10 cellular contexts compared by ENCODE assay signal in genomic region chr14:91144425-91145145, GRCh38. TPM values are rescaled to one million over a fixed set of nuclear protein-coding genes. Genes with fewer than 3 reads are reported as not detected.
DNase-seq lines count a peak whose midpoint lies in the region; ATAC-seq and TF ChIP-seq lines count a peak whose summit lies in the region.
"Had no signal": no experiment of that assay in that cellular context is flagged by ENCODE, and none has a peak within 500 bp of the region (broad histone marks: within the 10 kb centered on the region; RNA-seq: fewer than 3 reads in every experiment).

No MANE protein-coding gene starts in this region.

- no peak for DNase-seq in GM23338 (ENCODE audit: low spot score)
- DNase-seq in foreskin fibroblast = peak; percentile 76 to 86
- DNase-seq in renal cortical epithelial cell (ENCODE audit: low read depth) = peak; percentile 27
- DNase-seq in medulla oblongata (ENCODE audit: extremely low spot score) = no peak
- DNase-seq in NCI-H1092 treated with DMSO at 0.1 percent for 48 hours (lab: John Stamatoyannopoulos, UW) = no peak
- no peak for DNase-seq in NCI-H524 (lab: John Stamatoyannopoulos, UW)
- DNase-seq: activated CD4-positive, CD25-positive, alpha-beta regulatory T cell; occipital lobe had no signal

- H3K27ac ChIP-seq in GM23338 (ENCODE audit: low read depth) = no peak overlapping the region

- no peaks in the 10 kb centered on the region for H3F3A ChIP-seq in GM23338 (replicated peaks; ENCODE audit: low read depth)

- H3K4me3 ChIP-seq in GM23338 (no peak overlapping the region), foreskin fibroblast (ENCODE audit: low read depth in 1 of 2, low read length in 2 of 2) (no peak overlapping the region)

- no peaks in the 10 kb centered on the region for H3K27me3 ChIP-seq in GM23338 (ENCODE audit: insufficient read depth)

- peaks cover 7% of the 10 kb centered on the region for H3K27me3 Mint-ChIP-seq in GM23338 (ENCODE audit: insufficient read depth, low read depth, poor library complexity)
- H3K27me3 Mint-ChIP-seq in activated naive CD8-positive, alpha-beta T cell = no peaks in the 10 kb centered on the region

- H3K4me1 Mint-ChIP-seq in GM23338 = peaks cover 13% of the 10 kb centered on the region
- H3K4me1 Mint-ChIP-seq in activated naive CD8-positive, alpha-beta T cell (ENCODE audit: low read depth) = peaks cover 31% of the 10 kb centered on the region

- no peaks in the 10 kb centered on the region for H3K79me2 ChIP-seq in GM23338 (replicated peaks; ENCODE audit: insufficient read depth)

- ATAC-seq in GM23338 = no peak
- no peak for ATAC-seq in HG03039 (IDR thresholded peaks at IDR 0.05; ENCODE audit: unreplicated experiment)

- peak overlapping the region; percentile 79; the same call in 1 of the 2 replicates for H3K27ac Mint-ChIP-seq in GM23338
- peak overlapping the region; percentile 75 for H3K27ac Mint-ChIP-seq in activated naive CD8-positive, alpha-beta T cell

- H3K4me1 ChIP-seq in GM23338 (ENCODE audit: insufficient read depth) = no peaks in the 10 kb centered on the region; the same call in 1 of the 2 replicates

- H3K9me2 ChIP-seq in GM23338 (ENCODE audit: insufficient read depth) = no peaks in the 10 kb centered on the region

- H3K36me3 Mint-ChIP-seq in GM23338 (ENCODE audit: low read depth) = peaks cover 6% of the 10 kb centered on the region; the same call in 2 of the 3 replicates
- peaks cover 3% of the 10 kb centered on the region for H3K36me3 Mint-ChIP-seq in activated naive CD8-positive, alpha-beta T cell

- no peak overlapping the region for H3K4me3 Mint-ChIP-seq in GM23338
- H3K4me3 Mint-ChIP-seq in activated naive CD8-positive, alpha-beta T cell = no peak overlapping the region

- H3K36me3 ChIP-seq in GM23338 (ENCODE audit: insufficient read depth) = no peaks in the 10 kb centered on the region

- no peak overlapping the region for H3K4me2 ChIP-seq in GM23338

- no peaks in the 10 kb centered on the region; the same call in 1 of the 2 replicates for H4K20me1 ChIP-seq in GM23338 (replicated peaks; ENCODE audit: insufficient read depth)

- TF ChIP-seq CTCF in GM23338 (conservative IDR thresholded peaks at IDR 0.05; ENCODE audit: low read depth in 2 of 2) = no peak
- TF ChIP-seq CTCF in foreskin fibroblast (IDR thresholded peaks at IDR 0.05; ENCODE audit: low read depth, low read length) = no peak

- no peak overlapping the region for H2AFZ ChIP-seq in GM23338

- no peaks in the 10 kb centered on the region for H3K9me3 Mint-ChIP-seq in GM23338
- H3K9me3 Mint-ChIP-seq in activated naive CD8-positive, alpha-beta T cell (ENCODE audit: low read depth) = no peaks in the 10 kb centered on the region

TF ChIP-seq in GM23338, 12 proteins besides CTCF, POLR2A, EP300 and RAD21:
- no peak for TF ChIP-seq STAT1 (IDR thresholded peaks at IDR 0.05; ENCODE audit: unreplicated experiment)

RNA-seq across cellular contexts. Expression of gene DGLUCY, which starts 30.7 kb away (rescaled TPM):
- total RNA-seq in GM23338 (2014; rRNA removed; shearing (Covaris generic)) = 26.2 and 31.6 TPM in 2 replicates
- 14.0 and 14.6 TPM in 2 replicates for polyA plus RNA-seq in GM23338 (2016; fragmentation: Nextera tagmentation; extraction: Ambion mirVana)
- total RNA-seq in renal cortical epithelial cell = 53.7 and 56.8 TPM in 2 replicates

Comparison
In these comparisons a context has a peak if more than half of its experiments do, and no peak if none do; other contexts are left out.
1. DNase-seq: peak in foreskin fibroblast (2 of 2) and renal cortical epithelial cell (single experiment); none in GM23338 (single experiment), medulla oblongata (single experiment), NCI-H1092 treated with DMSO at 0.1 percent for 48 hours (single experiment) and NCI-H524 (0 of 2).